In the genomic region with DNA sequence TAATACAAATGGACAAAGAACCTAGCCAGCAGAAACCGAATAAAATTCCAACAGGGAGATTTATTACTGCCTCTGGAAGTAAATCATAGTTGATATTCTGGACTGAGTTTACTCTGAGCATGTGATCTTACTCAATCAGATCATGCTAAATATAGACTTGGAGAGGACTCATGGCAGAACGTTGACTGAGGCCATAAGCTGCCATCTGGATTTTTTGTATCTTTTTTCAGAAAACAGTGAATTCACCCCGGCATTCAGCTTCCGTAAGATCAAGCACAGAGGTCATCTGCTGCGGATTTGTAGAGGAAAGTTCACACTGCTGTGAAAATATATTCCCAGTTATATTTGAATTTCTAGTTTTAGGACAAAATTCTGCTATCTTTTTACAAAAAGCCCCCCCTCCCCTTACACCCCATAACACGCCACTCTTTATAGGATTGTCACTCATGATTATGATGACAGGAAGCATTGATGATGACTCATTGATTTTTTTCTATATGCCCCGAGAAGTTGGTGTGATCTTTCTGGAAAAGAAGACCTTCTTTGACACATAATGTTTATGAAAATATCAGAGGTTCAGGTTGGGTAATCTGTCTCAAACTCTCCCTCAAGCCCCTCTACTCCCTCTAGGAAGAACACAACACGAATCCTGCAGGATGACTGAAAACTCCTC, we compare ENCODE assay signal across 14 cellular contexts.
A peak's percentile ranks its signal among the peaks of the same experiment; 100 is the strongest.
DNase-seq lines count a peak whose midpoint lies in the region; ATAC-seq and TF ChIP-seq lines count a peak whose summit lies in the region.
"Had no signal": no experiment of that assay in that cellular context is flagged by ENCODE, and none has a peak within 500 bp of the region (broad histone marks: within the 10 kb centered on the region; RNA-seq: fewer than 3 reads in every experiment).

No MANE protein-coding gene starts in this region.

- ATAC-seq in body of pancreas (peak; percentile 42), left ventricle myocardium superior (peak; percentile 85), GM19452 (IDR thresholded peaks at IDR 0.05; ENCODE audit: unreplicated experiment) (no peak), HG03039 (IDR thresholded peaks at IDR 0.05; ENCODE audit: unreplicated experiment) (no peak)
- ATAC-seq: mucosa of descending colon had no signal

- intact Hi-C loops in body of pancreas (cut with DNase I), result no loop called here
- intact Hi-C loops in left ventricle myocardium superior (cut with micrococcal nuclease), result no loop called here

- H3K9ac ChIP-seq in smooth muscle cell (ENCODE audit: low read depth), result no peak overlapping the region

- peak; percentile 6 for DNase-seq in G401 (ENCODE audit: low spot score)
- no peak for DNase-seq in body of pancreas
- no peak for DNase-seq in left ventricle myocardium superior
- no peak for DNase-seq in smooth muscle cell (lab: John Stamatoyannopoulos, UW; ENCODE audit: unreplicated experiment)
- no peak for DNase-seq in AML-193 (lab: John Stamatoyannopoulos, UW)
- no peak for DNase-seq in T-helper 2 cell
- DNase-seq: activated CD4-positive, alpha-beta T cell treated with anti-CD3 and anti-CD28 coated beads, Interleukin-2, amount 50 U/mL, for 4 hours; activated naive CD4-positive, alpha-beta T cell treated with anti-CD3 and anti-CD28 coated beads, Interleukin-2, amount 10 ng/mL, durations not matched to agents 7 days and 5 days; COR-L47; mucosa of descending colon; NCI-H1694; small intestine had no signal

- H3F3A ChIP-seq in smooth muscle cell (ENCODE audit: low read depth), result peaks cover 9% of the 10 kb centered on the region

- H3K36me3 ChIP-seq in body of pancreas (replicated peaks in 1 of 2; ENCODE audit: insufficient read depth in 1 of 2, low read depth in 2 of 2), result no peaks in the 10 kb centered on the region
- H3K36me3 ChIP-seq in smooth muscle cell (ENCODE audit: low read depth), result no peaks in the 10 kb centered on the region

- H3K27me3 ChIP-seq in body of pancreas (no peaks in the 10 kb centered on the region), smooth muscle cell (ENCODE audit: low read depth) (no peaks in the 10 kb centered on the region)

- no peak for TF ChIP-seq POLR2A in body of pancreas (IDR thresholded peaks at IDR 0.05)

- no peaks in the 10 kb centered on the region for H3K79me2 ChIP-seq in smooth muscle cell (ENCODE audit: low read depth)

- TF ChIP-seq CTCF in body of pancreas (IDR thresholded peaks at IDR 0.05) (no peak), smooth muscle cell (IDR thresholded peaks at IDR 0.05; ENCODE audit: borderline replicate concordance, insufficient read depth, poor library complexity, severe bottlenecking) (no peak)

- H3K9me3 ChIP-seq in body of pancreas (no peaks in the 10 kb centered on the region), smooth muscle cell (replicated peaks; ENCODE audit: low read depth) (no peaks in the 10 kb centered on the region)
- H3K9me3 ChIP-seq: mucosa of descending colon had no signal

- in situ Hi-C loops in G401 (cut with HindIII; ENCODE audit: low sequenced_read_pairs), result no loop called here

- peaks cover 13% of the 10 kb centered on the region for H3K4me1 ChIP-seq in body of pancreas
- no peaks in the 10 kb centered on the region for H3K4me1 ChIP-seq in smooth muscle cell (ENCODE audit: low read depth)

- WGBS in body of pancreas, 2 donors, result 33 to 36% methylated on average over 8 of the region's 8 CpGs
- WGBS in smooth muscle cell (ENCODE audit: low lambda C conversion rate), result 41% methylated on average over 8 of the region's 8 CpGs

- peak overlapping the region; percentile 32 for H3K4me2 ChIP-seq in smooth muscle cell

- H3K27ac ChIP-seq in body of pancreas, result no peak overlapping the region
- H3K27ac ChIP-seq in smooth muscle cell (ENCODE audit: low read depth), result peak overlapping the region; percentile 42

- H2AFZ ChIP-seq in smooth muscle cell (ENCODE audit: low read depth), result peak overlapping the region; percentile 65

- no peaks in the 10 kb centered on the region for H4K20me1 ChIP-seq in smooth muscle cell (ENCODE audit: low read depth)

- H3K4me3 ChIP-seq in body of pancreas (no peak overlapping the region), smooth muscle cell (no peak overlapping the region)
- H3K4me3 ChIP-seq: mucosa of descending colon had no signal

Comparison
In these comparisons a context has a peak if more than half of its experiments do, and no peak if none do; other contexts are left out.
1. ATAC-seq: peak in body of pancreas (single experiment) and left ventricle myocardium superior (single experiment); none in GM19452 (single experiment) and HG03039 (single experiment).